ENCODE assay signal across 17 cellular contexts in the genomic region with DNA sequence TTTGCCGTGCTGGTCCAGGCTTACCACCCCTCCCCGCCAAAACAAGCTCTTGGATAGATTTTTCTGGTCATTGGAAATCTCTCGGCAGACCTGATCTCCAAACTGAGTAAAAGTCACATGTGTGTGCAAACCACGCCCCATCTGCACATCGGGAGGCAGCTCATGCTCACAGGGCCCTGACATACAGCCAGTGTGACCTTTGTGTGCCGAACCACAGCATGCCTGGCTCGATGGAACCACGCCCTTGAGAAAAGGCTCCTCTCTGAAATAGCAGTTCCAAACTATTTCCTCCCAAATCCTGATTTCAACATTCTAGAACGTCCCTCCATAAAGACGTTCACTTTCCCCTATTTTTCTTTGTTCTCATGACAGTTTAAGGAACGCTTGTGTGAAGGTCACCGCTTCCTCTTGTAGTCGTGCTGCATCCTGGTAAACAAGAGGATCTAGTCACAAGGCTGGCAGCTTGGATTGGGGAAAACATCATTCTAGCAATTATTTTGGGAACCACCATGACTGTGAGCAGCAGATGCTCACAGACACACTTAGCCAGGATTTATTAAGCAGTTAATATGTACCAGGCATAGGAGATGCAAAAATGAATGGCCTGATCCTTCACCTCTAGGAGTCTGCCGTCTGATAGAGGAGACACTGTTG.
"Had no signal": no experiment of that assay in that cellular context is flagged by ENCODE, and none has a peak within 500 bp of the region (broad histone marks: within the 10 kb centered on the region; RNA-seq: fewer than 3 reads in every experiment).

No MANE protein-coding gene starts in this region.

- H3K4me3 Mint-ChIP-seq: activated B cell treated with CpG ODN at 0.5 μM for 24 hours; activated CD4-positive, alpha-beta memory T cell treated with anti-CD3 and anti-CD28 coated beads for 36 hours; activated T-helper 1 cell treated with anti-CD3 and anti-CD28 coated beads, Interleukin-12 subunit alpha, Interleukin-12 subunit beta, Interleukin-2, Interleukin-4 antibody, amounts not matched to agents 30 ng/mL and 10 ng/mL and 1 ng/mL, durations not matched to agents 14 hours and 24 hours and 36 hours; dendritic cell treated with granulocyte-macrophage colony-stimulating factor and Interleukin-4, amounts not matched to agents 40 ng/mL and 50 ng/mL, for 4 days; natural killer cell had no signal

- H3K4me3 ChIP-seq: gastrocnemius medialis had no signal

- DNase-seq: activated B cell treated with CpG ODN at 0.5 μM for 24 hours; activated CD4-positive, alpha-beta memory T cell treated with anti-CD3 and anti-CD28 coated beads for 36 hours; activated CD4-positive, alpha-beta T cell treated with anti-CD3 and anti-CD28 coated beads for 4 hours; activated gamma-delta T cell treated with Interleukin-2 at 50 U/mL for 16 hours; activated T-cell treated with anti-CD3 and anti-CD28 coated beads for 4 hours; effector memory CD4-positive, alpha-beta T cell; gastrocnemius medialis; head of caudate nucleus; left ventricle myocardium superior; natural killer cell; stimulated activated CD4-positive, alpha-beta T cell treated with anti-CD3 and anti-CD28 coated beads, Interleukin-12 subunit alpha, Interleukin-12 subunit beta, amount 100 ng/mL, for 4 hours; stimulated activated CD4-positive, alpha-beta T cell treated with anti-CD3 and anti-CD28 coated beads, Interleukin-2, amount 100 ng/mL, for 24 hours; stimulated activated naive CD8-positive, alpha-beta T cell treated with anti-CD3 and anti-CD28 coated beads, Interleukin-15, Interleukin-2, amounts not matched to agents 100 U/mL and 50 U/mL, for 24 hours had no signal

- H3K36me3 ChIP-seq: gastrocnemius medialis had no signal

- H3K27ac Mint-ChIP-seq: activated B cell treated with CpG ODN at 0.5 μM for 24 hours; activated CD4-positive, alpha-beta memory T cell treated with anti-CD3 and anti-CD28 coated beads for 36 hours; activated naive CD4-positive, alpha-beta T cell treated with anti-CD3 and anti-CD28 coated beads, Interleukin-2, amount 50 U/mL, for 72 hours; activated T-helper 1 cell treated with anti-CD3 and anti-CD28 coated beads, Interleukin-12 subunit alpha, Interleukin-12 subunit beta, Interleukin-2, Interleukin-4 antibody, amounts not matched to agents 30 ng/mL and 10 ng/mL and 1 ng/mL, durations not matched to agents 14 hours and 24 hours and 36 hours; dendritic cell treated with granulocyte-macrophage colony-stimulating factor and Interleukin-4, amounts not matched to agents 40 ng/mL and 50 ng/mL, for 4 days; natural killer cell had no signal

- ATAC-seq: activated naive CD4-positive, alpha-beta T cell treated with anti-CD3 and anti-CD28 coated beads, Interleukin-2, amount 50 U/mL, for 72 hours; gastrocnemius medialis; left ventricle myocardium superior; natural killer cell; stimulated activated naive CD8-positive, alpha-beta T cell treated with anti-CD3 and anti-CD28 coated beads, Interleukin-15, Interleukin-2, amounts not matched to agents 100 U/mL and 50 U/mL, for 24 hours had no signal

- H3K4me1 ChIP-seq: gastrocnemius medialis had no signal

- H3K36me3 Mint-ChIP-seq: activated CD4-positive, alpha-beta memory T cell treated with anti-CD3 and anti-CD28 coated beads for 36 hours; activated naive CD4-positive, alpha-beta T cell treated with anti-CD3 and anti-CD28 coated beads, Interleukin-2, amount 50 U/mL, for 72 hours; natural killer cell had no signal

- H3K9me3 ChIP-seq: gastrocnemius medialis had no signal

- H3K27me3 Mint-ChIP-seq: activated B cell treated with CpG ODN at 0.5 μM for 24 hours; activated CD4-positive, alpha-beta memory T cell treated with anti-CD3 and anti-CD28 coated beads for 36 hours had no signal

- H3K9me3 Mint-ChIP-seq: activated B cell treated with CpG ODN at 0.5 μM for 24 hours; activated CD4-positive, alpha-beta memory T cell treated with anti-CD3 and anti-CD28 coated beads for 36 hours; activated naive CD4-positive, alpha-beta T cell treated with anti-CD3 and anti-CD28 coated beads, Interleukin-2, amount 50 U/mL, for 72 hours; activated T-helper 1 cell treated with anti-CD3 and anti-CD28 coated beads, Interleukin-12 subunit alpha, Interleukin-12 subunit beta, Interleukin-2, Interleukin-4 antibody, amounts not matched to agents 30 ng/mL and 10 ng/mL and 1 ng/mL, durations not matched to agents 14 hours and 24 hours and 36 hours; dendritic cell treated with granulocyte-macrophage colony-stimulating factor and Interleukin-4, amounts not matched to agents 40 ng/mL and 50 ng/mL, for 4 days; natural killer cell had no signal

- H3K27me3 ChIP-seq: gastrocnemius medialis had no signal

- H3K4me1 Mint-ChIP-seq: activated B cell treated with CpG ODN at 0.5 μM for 24 hours, natural killer cell had no signal

- H3K27ac ChIP-seq: epithelial cell of prostate, gastrocnemius medialis had no signal
